1 cellular context compared by ENCODE assay signal in the genomic region with DNA sequence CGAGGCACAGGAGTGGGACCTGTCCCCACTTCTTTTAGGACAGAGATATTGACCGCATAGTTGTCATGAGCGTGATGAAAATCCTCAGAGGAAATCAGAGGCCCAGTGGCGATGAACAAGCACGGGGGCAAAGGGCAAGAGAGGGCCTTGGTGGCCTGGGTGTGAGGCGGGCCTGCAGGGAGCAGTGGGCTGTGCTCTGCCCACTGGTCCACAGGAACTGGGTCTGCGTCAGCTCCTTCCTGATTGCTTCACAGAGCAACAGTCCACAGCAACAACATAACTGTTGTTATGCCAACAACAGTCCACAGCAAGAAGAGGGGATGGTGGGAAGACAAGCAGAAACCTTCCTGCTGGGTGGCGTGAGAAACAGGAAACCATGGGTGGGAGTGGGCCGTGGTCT.
A peak's percentile ranks its signal among the peaks of the same experiment; 100 is the strongest.
TF ChIP-seq lines count a peak whose summit lies in the region.

No MANE protein-coding gene starts in this region.

TF ChIP-seq in HepG2, 621 proteins besides CTCF, POLR2A, EP300 and RAD21 (continued from another document and continues in another):
- TF ChIP-seq ZIK1 (CRISPR knock-in tag; IDR thresholded peaks at IDR 0.05; ENCODE audit: borderline replicate concordance, low read depth) (0 out of 2 replicates have a peak, but pooled peaks have one; percentile 31), SATB2 (CRISPR knock-in tag; IDR thresholded peaks at IDR 0.05) (no peak), HOXA3 (CRISPR knock-in tag; IDR thresholded peaks at IDR 0.05) (peak; percentile 15; the same call in 1 of the 2 replicates), HNF4A (CRISPR knock-in tag; IDR thresholded peaks at IDR 0.05) (peak; percentile 63), HMG20A (CRISPR knock-in tag; IDR thresholded peaks at IDR 0.05; ENCODE audit: borderline replicate concordance) (no peak), PPARG (CRISPR knock-in tag; conservative IDR thresholded peaks at IDR 0.05) (peak; percentile 71), PHF8 (CRISPR knock-in tag; IDR thresholded peaks at IDR 0.05) (0 out of 2 replicates have a peak, but pooled peaks have one; percentile 27), LCORL (IDR thresholded peaks at IDR 0.05) (no peak), LCORL (CRISPR knock-in tag; IDR thresholded peaks at IDR 0.05) (peak; percentile 53; the same call in 1 of the 2 replicates), MAFF (IDR thresholded peaks at IDR 0.05; ENCODE audit: low read depth, low read length) (0 out of 2 replicates have a peak, but pooled peaks have one; percentile 13), ELF3 (CRISPR knock-in tag; IDR thresholded peaks at IDR 0.05) (peak; percentile 63), DPF2 (CRISPR knock-in tag; IDR thresholded peaks at IDR 0.05; ENCODE audit: borderline replicate concordance, low read depth) (0 out of 2 replicates have a peak, but pooled peaks have one; percentile 57), GATAD2A (CRISPR knock-in tag; IDR thresholded peaks at IDR 0.05) (peak; percentile 57; the same call in 1 of the 2 replicates), NR2F6 (IDR thresholded peaks at IDR 0.05) (peak; percentile 43), NR2F6 (CRISPR knock-in tag; IDR thresholded peaks at IDR 0.05) (peak; percentile 49; the same call in 1 of the 2 replicates), KLF12 (CRISPR knock-in tag; IDR thresholded peaks at IDR 0.05; ENCODE audit: borderline replicate concordance) (no peak), ZFYVE20 (CRISPR knock-in tag; IDR thresholded peaks at IDR 0.05; ENCODE audit: borderline replicate concordance, low read depth) (no peak), ZFX (CRISPR knock-in tag; IDR thresholded peaks at IDR 0.05; ENCODE audit: low read depth) (peak; percentile 66; the same call in 1 of the 2 replicates), TBX3 (IDR thresholded peaks at IDR 0.05; ENCODE audit: borderline replicate concordance) (peak; percentile 26; the same call in 1 of the 2 replicates), ELF1 (CRISPR knock-in tag; IDR thresholded peaks at IDR 0.05) (peak; percentile 43; the same call in 1 of the 2 replicates), CREB1 (IDR thresholded peaks at IDR 0.05) (peak; percentile 52), CREB1 (CRISPR knock-in tag; IDR thresholded peaks at IDR 0.05) (no peak), SAP130 (CRISPR knock-in tag; IDR thresholded peaks at IDR 0.05; ENCODE audit: low read depth) (peak; percentile 54; the same call in 1 of the 2 replicates), ZNF501 (CRISPR knock-in tag; IDR thresholded peaks at IDR 0.05) (0 out of 2 replicates have a peak, but pooled peaks have one; percentile 30), EZH2 (conservative IDR thresholded peaks at IDR 0.05; ENCODE audit: low read depth, low read length) (no peak), RXRA (CRISPR knock-in tag; IDR thresholded peaks at IDR 0.05) (peak; percentile 20; the same call in 1 of the 2 replicates), MXI1 (IDR thresholded peaks at IDR 0.05; ENCODE audit: borderline replicate concordance, low read depth, low read length) (peak; percentile 30; the same call in 1 of the 3 replicates), ZNF878 (CRISPR knock-in tag; IDR thresholded peaks at IDR 0.05) (no peak), RARA (CRISPR knock-in tag; IDR thresholded peaks at IDR 0.05) (0 out of 2 replicates have a peak, but pooled peaks have one; percentile 29), SCMH1 (CRISPR knock-in tag; IDR thresholded peaks at IDR 0.05; ENCODE audit: borderline replicate concordance) (no peak), ZBTB38 (CRISPR knock-in tag; IDR thresholded peaks at IDR 0.05) (peak; percentile 85), ZNF205 (CRISPR knock-in tag; IDR thresholded peaks at IDR 0.05) (peak; percentile 42; the same call in 1 of the 2 replicates), NR2C2 (CRISPR knock-in tag; IDR thresholded peaks at IDR 0.05; ENCODE audit: borderline replicate concordance) (peak; percentile 28), SMAD1 (CRISPR knock-in tag; IDR thresholded peaks at IDR 0.05; ENCODE audit: borderline replicate concordance, low read depth) (0 out of 2 replicates have a peak, but pooled peaks have one; percentile 31), FOXP1 (IDR thresholded peaks at IDR 0.05) (peak; percentile 51; the same call in 1 of the 2 replicates), FOXP1 (CRISPR knock-in tag; IDR thresholded peaks at IDR 0.05) (peak; percentile 80), ZNF160 (CRISPR knock-in tag; IDR thresholded peaks at IDR 0.05) (no peak)
- TF ChIP-seq, protein P1, sequence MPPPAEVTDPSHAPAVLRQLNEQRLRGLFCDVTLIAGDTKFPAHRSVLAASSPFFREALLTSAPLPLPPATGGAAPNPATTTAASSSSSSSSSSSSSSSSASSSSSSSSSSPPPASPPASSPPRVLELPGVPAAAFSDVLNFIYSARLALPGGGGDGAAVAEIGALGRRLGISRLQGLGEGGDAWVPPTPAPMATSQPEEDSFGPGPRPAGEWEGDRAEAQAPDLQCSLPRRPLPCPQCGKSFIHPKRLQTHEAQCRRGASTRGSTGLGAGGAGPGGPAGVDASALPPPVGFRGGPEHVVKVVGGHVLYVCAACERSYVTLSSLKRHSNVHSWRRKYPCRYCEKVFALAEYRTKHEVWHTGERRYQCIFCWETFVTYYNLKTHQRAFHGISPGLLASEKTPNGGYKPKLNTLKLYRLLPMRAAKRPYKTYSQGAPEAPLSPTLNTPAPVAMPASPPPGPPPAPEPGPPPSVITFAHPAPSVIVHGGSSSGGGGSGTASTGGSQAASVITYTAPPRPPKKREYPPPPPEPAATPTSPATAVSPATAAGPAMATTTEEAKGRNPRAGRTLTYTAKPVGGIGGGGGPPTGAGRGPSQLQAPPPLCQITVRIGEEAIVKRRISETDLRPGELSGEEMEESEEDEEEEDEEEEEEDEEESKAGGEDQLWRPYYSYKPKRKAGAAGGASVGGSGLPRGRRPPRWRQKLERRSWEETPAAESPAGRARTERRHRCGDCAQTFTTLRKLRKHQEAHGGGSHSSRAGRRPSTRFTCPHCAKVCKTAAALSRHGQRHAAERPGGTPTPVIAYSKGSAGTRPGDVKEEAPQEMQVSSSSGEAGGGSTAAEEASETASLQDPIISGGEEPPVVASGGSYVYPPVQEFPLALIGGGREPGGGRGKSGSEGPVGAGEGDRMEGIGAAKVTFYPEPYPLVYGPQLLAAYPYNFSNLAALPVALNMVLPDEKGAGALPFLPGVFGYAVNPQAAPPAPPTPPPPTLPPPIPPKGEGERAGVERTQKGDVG (CRISPR knock-in tag; IDR thresholded peaks at IDR 0.05; ENCODE audit: borderline replicate concordance) = 0 out of 2 replicates have a peak, but pooled peaks have one; percentile 42
- TF ChIP-seq, protein P2, sequence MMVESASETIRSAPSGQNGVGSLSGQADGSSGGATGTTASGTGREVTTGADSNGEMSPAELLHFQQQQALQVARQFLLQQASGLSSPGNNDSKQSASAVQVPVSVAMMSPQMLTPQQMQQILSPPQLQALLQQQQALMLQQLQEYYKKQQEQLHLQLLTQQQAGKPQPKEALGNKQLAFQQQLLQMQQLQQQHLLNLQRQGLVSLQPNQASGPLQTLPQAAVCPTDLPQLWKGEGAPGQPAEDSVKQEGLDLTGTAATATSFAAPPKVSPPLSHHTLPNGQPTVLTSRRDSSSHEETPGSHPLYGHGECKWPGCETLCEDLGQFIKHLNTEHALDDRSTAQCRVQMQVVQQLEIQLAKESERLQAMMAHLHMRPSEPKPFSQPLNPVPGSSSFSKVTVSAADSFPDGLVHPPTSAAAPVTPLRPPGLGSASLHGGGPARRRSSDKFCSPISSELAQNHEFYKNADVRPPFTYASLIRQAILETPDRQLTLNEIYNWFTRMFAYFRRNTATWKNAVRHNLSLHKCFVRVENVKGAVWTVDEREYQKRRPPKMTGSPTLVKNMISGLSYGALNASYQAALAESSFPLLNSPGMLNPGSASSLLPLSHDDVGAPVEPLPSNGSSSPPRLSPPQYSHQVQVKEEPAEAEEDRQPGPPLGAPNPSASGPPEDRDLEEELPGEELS (CRISPR knock-in tag; IDR thresholded peaks at IDR 0.05) = peak; percentile 43; the same call in 1 of the 2 replicates
- TF ChIP-seq, protein P3, sequence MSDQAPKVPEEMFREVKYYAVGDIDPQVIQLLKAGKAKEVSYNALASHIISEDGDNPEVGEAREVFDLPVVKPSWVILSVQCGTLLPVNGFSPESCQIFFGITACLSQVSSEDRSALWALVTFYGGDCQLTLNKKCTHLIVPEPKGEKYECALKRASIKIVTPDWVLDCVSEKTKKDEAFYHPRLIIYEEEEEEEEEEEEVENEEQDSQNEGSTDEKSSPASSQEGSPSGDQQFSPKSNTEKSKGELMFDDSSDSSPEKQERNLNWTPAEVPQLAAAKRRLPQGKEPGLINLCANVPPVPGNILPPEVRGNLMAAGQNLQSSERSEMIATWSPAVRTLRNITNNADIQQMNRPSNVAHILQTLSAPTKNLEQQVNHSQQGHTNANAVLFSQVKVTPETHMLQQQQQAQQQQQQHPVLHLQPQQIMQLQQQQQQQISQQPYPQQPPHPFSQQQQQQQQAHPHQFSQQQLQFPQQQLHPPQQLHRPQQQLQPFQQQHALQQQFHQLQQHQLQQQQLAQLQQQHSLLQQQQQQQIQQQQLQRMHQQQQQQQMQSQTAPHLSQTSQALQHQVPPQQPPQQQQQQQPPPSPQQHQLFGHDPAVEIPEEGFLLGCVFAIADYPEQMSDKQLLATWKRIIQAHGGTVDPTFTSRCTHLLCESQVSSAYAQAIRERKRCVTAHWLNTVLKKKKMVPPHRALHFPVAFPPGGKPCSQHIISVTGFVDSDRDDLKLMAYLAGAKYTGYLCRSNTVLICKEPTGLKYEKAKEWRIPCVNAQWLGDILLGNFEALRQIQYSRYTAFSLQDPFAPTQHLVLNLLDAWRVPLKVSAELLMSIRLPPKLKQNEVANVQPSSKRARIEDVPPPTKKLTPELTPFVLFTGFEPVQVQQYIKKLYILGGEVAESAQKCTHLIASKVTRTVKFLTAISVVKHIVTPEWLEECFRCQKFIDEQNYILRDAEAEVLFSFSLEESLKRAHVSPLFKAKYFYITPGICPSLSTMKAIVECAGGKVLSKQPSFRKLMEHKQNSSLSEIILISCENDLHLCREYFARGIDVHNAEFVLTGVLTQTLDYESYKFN (CRISPR knock-in tag; conservative IDR thresholded peaks at IDR 0.05) = peak; percentile 50
- TF ChIP-seq, protein P4, sequence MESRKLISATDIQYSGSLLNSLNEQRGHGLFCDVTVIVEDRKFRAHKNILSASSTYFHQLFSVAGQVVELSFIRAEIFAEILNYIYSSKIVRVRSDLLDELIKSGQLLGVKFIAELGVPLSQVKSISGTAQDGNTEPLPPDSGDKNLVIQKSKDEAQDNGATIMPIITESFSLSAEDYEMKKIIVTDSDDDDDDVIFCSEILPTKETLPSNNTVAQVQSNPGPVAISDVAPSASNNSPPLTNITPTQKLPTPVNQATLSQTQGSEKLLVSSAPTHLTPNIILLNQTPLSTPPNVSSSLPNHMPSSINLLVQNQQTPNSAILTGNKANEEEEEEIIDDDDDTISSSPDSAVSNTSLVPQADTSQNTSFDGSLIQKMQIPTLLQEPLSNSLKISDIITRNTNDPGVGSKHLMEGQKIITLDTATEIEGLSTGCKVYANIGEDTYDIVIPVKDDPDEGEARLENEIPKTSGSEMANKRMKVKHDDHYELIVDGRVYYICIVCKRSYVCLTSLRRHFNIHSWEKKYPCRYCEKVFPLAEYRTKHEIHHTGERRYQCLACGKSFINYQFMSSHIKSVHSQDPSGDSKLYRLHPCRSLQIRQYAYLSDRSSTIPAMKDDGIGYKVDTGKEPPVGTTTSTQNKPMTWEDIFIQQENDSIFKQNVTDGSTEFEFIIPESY (CRISPR knock-in tag; IDR thresholded peaks at IDR 0.05) = 0 out of 2 replicates have a peak, but pooled peaks have one; percentile 42
- TF ChIP-seq, protein P5, sequence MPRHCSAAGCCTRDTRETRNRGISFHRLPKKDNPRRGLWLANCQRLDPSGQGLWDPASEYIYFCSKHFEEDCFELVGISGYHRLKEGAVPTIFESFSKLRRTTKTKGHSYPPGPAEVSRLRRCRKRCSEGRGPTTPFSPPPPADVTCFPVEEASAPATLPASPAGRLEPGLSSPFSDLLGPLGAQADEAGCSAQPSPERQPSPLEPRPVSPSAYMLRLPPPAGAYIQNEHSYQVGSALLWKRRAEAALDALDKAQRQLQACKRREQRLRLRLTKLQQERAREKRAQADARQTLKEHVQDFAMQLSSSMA (CRISPR knock-in tag; IDR thresholded peaks at IDR 0.05) = 0 out of 2 replicates have a peak, but pooled peaks have one; percentile 37
- TF ChIP-seq, protein P6, sequence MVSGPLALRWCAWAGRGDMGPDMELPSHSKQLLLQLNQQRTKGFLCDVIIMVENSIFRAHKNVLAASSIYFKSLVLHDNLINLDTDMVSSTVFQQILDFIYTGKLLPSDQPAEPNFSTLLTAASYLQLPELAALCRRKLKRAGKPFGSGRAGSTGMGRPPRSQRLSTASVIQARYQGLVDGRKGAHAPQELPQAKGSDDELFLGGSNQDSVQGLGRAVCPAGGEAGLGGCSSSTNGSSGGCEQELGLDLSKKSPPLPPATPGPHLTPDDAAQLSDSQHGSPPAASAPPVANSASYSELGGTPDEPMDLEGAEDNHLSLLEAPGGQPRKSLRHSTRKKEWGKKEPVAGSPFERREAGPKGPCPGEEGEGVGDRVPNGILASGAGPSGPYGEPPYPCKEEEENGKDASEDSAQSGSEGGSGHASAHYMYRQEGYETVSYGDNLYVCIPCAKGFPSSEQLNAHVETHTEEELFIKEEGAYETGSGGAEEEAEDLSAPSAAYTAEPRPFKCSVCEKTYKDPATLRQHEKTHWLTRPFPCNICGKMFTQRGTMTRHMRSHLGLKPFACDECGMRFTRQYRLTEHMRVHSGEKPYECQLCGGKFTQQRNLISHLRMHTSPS (CRISPR knock-in tag; IDR thresholded peaks at IDR 0.05; ENCODE audit: low read depth) = 0 out of 2 replicates have a peak, but pooled peaks have one; percentile 30
- TF ChIP-seq, protein P7, sequence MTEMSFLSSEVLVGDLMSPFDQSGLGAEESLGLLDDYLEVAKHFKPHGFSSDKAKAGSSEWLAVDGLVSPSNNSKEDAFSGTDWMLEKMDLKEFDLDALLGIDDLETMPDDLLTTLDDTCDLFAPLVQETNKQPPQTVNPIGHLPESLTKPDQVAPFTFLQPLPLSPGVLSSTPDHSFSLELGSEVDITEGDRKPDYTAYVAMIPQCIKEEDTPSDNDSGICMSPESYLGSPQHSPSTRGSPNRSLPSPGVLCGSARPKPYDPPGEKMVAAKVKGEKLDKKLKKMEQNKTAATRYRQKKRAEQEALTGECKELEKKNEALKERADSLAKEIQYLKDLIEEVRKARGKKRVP (CRISPR knock-in tag; IDR thresholded peaks at IDR 0.05) = no peak
